ENCODE assay signal across 24 cellular contexts in genomic region chr19:43435775-43436174, GRCh38. TPM values are rescaled to one million over a fixed set of nuclear protein-coding genes. Genes with fewer than 3 reads are reported as not detected.
DNase-seq lines count a peak whose midpoint lies in the region; ATAC-seq, FAIRE-seq and TF ChIP-seq lines count a peak whose summit lies in the region.
"Had no signal": no experiment of that assay in that cellular context is flagged by ENCODE, and none has a peak within 500 bp of the region (broad histone marks: within the 10 kb centered on the region; RNA-seq: fewer than 3 reads in every experiment).

No MANE protein-coding gene starts in this region.

- H3K4me1 Mint-ChIP-seq in T-helper 1 cell treated with Interleukin-12 subunit alpha and Interleukin-12 subunit beta and Interleukin-4 antibody, amounts not matched to agents 30 μg/mL and 1 μg/mL, for 36 hours (ENCODE audit: low read depth): peaks cover 41% of the 10 kb centered on the region
- H3K4me1 Mint-ChIP-seq in CD4-positive, alpha-beta memory T cell: peaks cover 42 to 65% (median 55%) of the 10 kb centered on the region in 4 donors
- H3K4me1 Mint-ChIP-seq in naive thymus-derived CD4-positive, alpha-beta T cell: peaks cover 37 to 71% (median 63%) of the 10 kb centered on the region in 7 donors
- H3K4me1 Mint-ChIP-seq in GM23338: no peaks in the 10 kb centered on the region
- peaks cover 56% of the 10 kb centered on the region for H3K4me1 Mint-ChIP-seq in activated T-cell treated with anti-CD3 and anti-CD28 coated beads, Interleukin-2, amount 50 U/mL, for 24 hours (ENCODE audit: low read depth)

- no peaks in the 10 kb centered on the region for H3K9me3 Mint-ChIP-seq in T-helper 1 cell treated with Interleukin-12 subunit alpha and Interleukin-12 subunit beta and Interleukin-4 antibody, amounts not matched to agents 30 μg/mL and 1 μg/mL, for 36 hours
- H3K9me3 Mint-ChIP-seq in CD4-positive, alpha-beta memory T cell: peaks cover 0 to 2% (median 0%) of the 10 kb centered on the region in 8 donors
- H3K9me3 Mint-ChIP-seq in naive thymus-derived CD4-positive, alpha-beta T cell: peaks cover 0 to 9% (median 0%) of the 10 kb centered on the region in 11 donors
- H3K9me3 Mint-ChIP-seq in GM23338: peaks cover 5% of the 10 kb centered on the region; the same call in 2 of the 3 replicates
- no peaks in the 10 kb centered on the region for H3K9me3 Mint-ChIP-seq in activated T-cell treated with anti-CD3 and anti-CD28 coated beads, Interleukin-2, amount 50 U/mL, for 24 hours
- H3K9me3 Mint-ChIP-seq: HFFc6 had no signal

- no peak overlapping the region for H2AFZ ChIP-seq in GM23338

- no peak overlapping the region for H3K27ac Mint-ChIP-seq in T-helper 1 cell treated with Interleukin-12 subunit alpha and Interleukin-12 subunit beta and Interleukin-4 antibody, amounts not matched to agents 30 μg/mL and 1 μg/mL, for 36 hours
- peak overlapping the region; percentile 77 to 95 (median 88) for H3K27ac Mint-ChIP-seq in CD4-positive, alpha-beta memory T cell
- H3K27ac Mint-ChIP-seq in naive thymus-derived CD4-positive, alpha-beta T cell: peak overlapping the region; percentile 5 to 92 (median 83)
- H3K27ac Mint-ChIP-seq in GM23338: no peak overlapping the region
- no peak overlapping the region for H3K27ac Mint-ChIP-seq in activated T-cell treated with anti-CD3 and anti-CD28 coated beads, Interleukin-2, amount 50 U/mL, for 24 hours
- H3K27ac Mint-ChIP-seq: HFFc6 had no signal

- no peaks in the 10 kb centered on the region for H3K79me2 ChIP-seq in GM23338 (replicated peaks; ENCODE audit: insufficient read depth)

- H3K27me3 Mint-ChIP-seq in T-helper 1 cell treated with Interleukin-12 subunit alpha and Interleukin-12 subunit beta and Interleukin-4 antibody, amounts not matched to agents 30 μg/mL and 1 μg/mL, for 36 hours (ENCODE audit: low read depth): peaks cover 4% of the 10 kb centered on the region
- no peaks in the 10 kb centered on the region for H3K27me3 Mint-ChIP-seq in CD4-positive, alpha-beta memory T cell
- H3K27me3 Mint-ChIP-seq in naive thymus-derived CD4-positive, alpha-beta T cell: peaks cover 0 to 2% (median 0%) of the 10 kb centered on the region in 5 donors
- peaks cover 4% of the 10 kb centered on the region for H3K27me3 Mint-ChIP-seq in GM23338 (ENCODE audit: insufficient read depth, low read depth, poor library complexity)
- no peaks in the 10 kb centered on the region for H3K27me3 Mint-ChIP-seq in activated T-cell treated with anti-CD3 and anti-CD28 coated beads, Interleukin-2, amount 50 U/mL, for 24 hours

- peaks cover 7% of the 10 kb centered on the region for H3K36me3 Mint-ChIP-seq in T-helper 1 cell treated with Interleukin-12 subunit alpha and Interleukin-12 subunit beta and Interleukin-4 antibody, amounts not matched to agents 30 μg/mL and 1 μg/mL, for 36 hours (ENCODE audit: low read depth)
- H3K36me3 Mint-ChIP-seq in CD4-positive, alpha-beta memory T cell: no peaks in the 10 kb centered on the region
- peaks cover 0 to 10% (median 0%) of the 10 kb centered on the region in 5 donors for H3K36me3 Mint-ChIP-seq in naive thymus-derived CD4-positive, alpha-beta T cell
- no peaks in the 10 kb centered on the region; the same call in 2 of the 3 replicates for H3K36me3 Mint-ChIP-seq in GM23338 (ENCODE audit: low read depth)
- H3K36me3 Mint-ChIP-seq in activated T-cell treated with anti-CD3 and anti-CD28 coated beads, Interleukin-2, amount 50 U/mL, for 24 hours (ENCODE audit: low read depth): no peaks in the 10 kb centered on the region

- DNase-seq in T-helper 1 cell (no peak), bronchial epithelial cell (ENCODE audit: low read depth) (no peak), foreskin keratinocyte (no peak), GM23338 (ENCODE audit: low spot score) (no peak)
- no peak for DNase-seq in CD4-positive, alpha-beta memory T cell
- DNase-seq in naive thymus-derived CD4-positive, alpha-beta T cell: no peak
- DNase-seq in activated T-cell treated with anti-CD3 and anti-CD28 coated beads, Interleukin-2, amount 50 U/mL, for 24 hours: no peak
- DNase-seq: ACHN; C1 segment of cervical spinal cord; COR-L47; DMS79; H7; HFFc6; KG1; NCI-H1092; NCI-H1436; NCI-H187 treated with DMSO at 0.1 percent for 48 hours; NCI-H510A; NK-92 treated with Interleukin-12 subunit alpha and Interleukin-12 subunit beta, amount 100 ng/mL, for 24 hours; SIG-M5 had no signal

- intact Hi-C loops in CD4-positive, alpha-beta memory T cell (cut with micrococcal nuclease): loop anchor here (5.0 kb wide), 1 partner anchor 42 kb away; no protein-coding TSS in a partner anchor
- intact Hi-C loops in naive thymus-derived CD4-positive, alpha-beta T cell (cut with micrococcal nuclease): loop anchor here in 1 of 2 donors (10.0 kb wide), 1 partner anchor 349 kb away; the partner anchor contains the start of gene KCNN4

- H3K27me3 ChIP-seq in CD4-positive, alpha-beta memory T cell (ENCODE audit: insufficient read depth, low read length): no peaks in the 10 kb centered on the region
- H3K27me3 ChIP-seq in bronchial epithelial cell (ENCODE audit: control insufficient read depth, insufficient read depth, low read length) (no peaks in the 10 kb centered on the region), foreskin keratinocyte (no peaks in the 10 kb centered on the region), GM23338 (ENCODE audit: insufficient read depth) (no peaks in the 10 kb centered on the region)
- H3K27me3 ChIP-seq in naive thymus-derived CD4-positive, alpha-beta T cell (ENCODE audit: control insufficient read depth in 2 of 2, insufficient read depth in 2 of 2, low read length in 2 of 2): no peaks in the 10 kb centered on the region

- POLR2A ChIA-PET in CD4-positive, alpha-beta memory T cell (lab: Charles Lee; ENCODE audit: partially characterized antibody): interaction anchor here (0.7 to 3.5 kb wide), 4 partner anchors 11 to 265 kb away, joined by 3 to 16 read pairs (median 8); no protein-coding TSS in a partner anchor
- POLR2A ChIA-PET in naive thymus-derived CD4-positive, alpha-beta T cell (lab: Charles Lee): interaction anchor here (1.0 to 3.0 kb wide), 5 partner anchors 12 to 89 kb away, joined by 3 to 13 read pairs (median 4); partner anchors contain the start of gene PHLDB3

- H3K4me3 Mint-ChIP-seq in T-helper 1 cell treated with Interleukin-12 subunit alpha and Interleukin-12 subunit beta and Interleukin-4 antibody, amounts not matched to agents 30 μg/mL and 1 μg/mL, for 36 hours: peak overlapping the region; percentile 25
- peak overlapping the region in 2 of 8 donors; percentile 46 to 70 for H3K4me3 Mint-ChIP-seq in CD4-positive, alpha-beta memory T cell
- peak overlapping the region in 2 of 10 donors; percentile 45 to 71 for H3K4me3 Mint-ChIP-seq in naive thymus-derived CD4-positive, alpha-beta T cell
- H3K4me3 Mint-ChIP-seq in GM23338: no peak overlapping the region; the same call in 2 of the 3 replicates
- no peak overlapping the region for H3K4me3 Mint-ChIP-seq in activated T-cell treated with anti-CD3 and anti-CD28 coated beads, Interleukin-2, amount 50 U/mL, for 24 hours
- H3K4me3 Mint-ChIP-seq: HFFc6 had no signal

- no peaks in the 10 kb centered on the region for H3K9me2 ChIP-seq in GM23338 (ENCODE audit: insufficient read depth)

- FAIRE-seq in bronchial epithelial cell (lab: Jason Lieb, UNC): peak; percentile 60

- no peaks in the 10 kb centered on the region for H4K20me1 ChIP-seq in GM23338 (replicated peaks; ENCODE audit: insufficient read depth)

- no peaks in the 10 kb centered on the region for H3K9me3 ChIP-seq in CD4-positive, alpha-beta memory T cell (ENCODE audit: control insufficient read depth in 1 of 2, low read length in 2 of 2)
- H3K9me3 ChIP-seq in naive thymus-derived CD4-positive, alpha-beta T cell (ENCODE audit: control insufficient read depth in 2 of 3, low read length in 3 of 3): no peaks in the 10 kb centered on the region

- H3K36me3 ChIP-seq in CD4-positive, alpha-beta memory T cell (ENCODE audit: insufficient read depth, low read length): no peaks in the 10 kb centered on the region
- H3K36me3 ChIP-seq in bronchial epithelial cell (ENCODE audit: control insufficient read depth, insufficient read depth, low read length) (no peaks in the 10 kb centered on the region), GM23338 (ENCODE audit: insufficient read depth) (no peaks in the 10 kb centered on the region)
- no peaks in the 10 kb centered on the region for H3K36me3 ChIP-seq in naive thymus-derived CD4-positive, alpha-beta T cell (ENCODE audit: control insufficient read depth in 2 of 3, insufficient read depth in 3 of 3, low read length in 3 of 3)

- H3F3A ChIP-seq in GM23338 (replicated peaks; ENCODE audit: low read depth): no peaks in the 10 kb centered on the region

- H3K4me2 ChIP-seq in GM23338: no peak overlapping the region

- no peak overlapping the region for H3K4me3 ChIP-seq in CD4-positive, alpha-beta memory T cell (ENCODE audit: low read length in 2 of 2)
- no peak overlapping the region for H3K4me3 ChIP-seq in bronchial epithelial cell (ENCODE audit: low read depth, low read length)
- no peak overlapping the region for H3K4me3 ChIP-seq in naive thymus-derived CD4-positive, alpha-beta T cell (ENCODE audit: low read length)
- H3K4me3 ChIP-seq in GM23338: no peak overlapping the region

- ATAC-seq in naive thymus-derived CD4-positive, alpha-beta T cell: no peak
- no peak for ATAC-seq in foreskin keratinocyte
- ATAC-seq in GM23338: no peak
- ATAC-seq: Panc1 had no signal

- CTCF ChIA-PET in CD4-positive, alpha-beta memory T cell (lab: Charles Lee; ENCODE audit: partially characterized antibody): interaction anchor here (2.0 to 21.7 kb wide), 3 partner anchors 12 to 159 kb away, joined by 8 to 835 read pairs (median 413); partner anchors contain the start of genes ETHE1 and ZNF575
- CTCF ChIA-PET in naive thymus-derived CD4-positive, alpha-beta T cell (lab: Charles Lee): interaction anchor here (1.1 to 6.1 kb wide), 4 partner anchors 12 to 97 kb away, joined by 3 to 102 read pairs (median 26); partner anchors contain the start of genes PHLDB3 and ZNF575

- H3K27ac ChIP-seq in CD4-positive, alpha-beta memory T cell (ENCODE audit: low read depth, low read length): no peak overlapping the region
- H3K27ac ChIP-seq in naive thymus-derived CD4-positive, alpha-beta T cell (ENCODE audit: low read depth, low read length): no peak overlapping the region
- H3K27ac ChIP-seq in foreskin keratinocyte (no peak overlapping the region), GM23338 (ENCODE audit: low read depth) (no peak overlapping the region)
- H3K27ac ChIP-seq: 22Rv1 had no signal

- peaks cover 56% of the 10 kb centered on the region for H3K4me1 ChIP-seq in CD4-positive, alpha-beta memory T cell (ENCODE audit: insufficient read depth, low read length)
- H3K4me1 ChIP-seq in naive thymus-derived CD4-positive, alpha-beta T cell (ENCODE audit: control insufficient read depth in 2 of 2, insufficient read depth in 2 of 2, low read length in 2 of 2): peaks cover 28 to 40% of the 10 kb centered on the region in 2 donors
- H3K4me1 ChIP-seq in foreskin keratinocyte (peaks cover 21% of the 10 kb centered on the region), GM23338 (ENCODE audit: insufficient read depth) (no peaks in the 10 kb centered on the region; the same call in 1 of the 2 replicates)

- no peak for TF ChIP-seq CTCF in bronchial epithelial cell (IDR thresholded peaks at IDR 0.05; ENCODE audit: insufficient read depth, low read length, severe bottlenecking)
- no peak for TF ChIP-seq CTCF in foreskin keratinocyte (conservative IDR thresholded peaks at IDR 0.05)
- no peak for TF ChIP-seq CTCF in GM23338 (conservative IDR thresholded peaks at IDR 0.05; ENCODE audit: low read depth in 2 of 2)

RNA-seq across cellular contexts. Expression of gene TEX101, which starts 21.1 kb away (rescaled TPM):
- not detected for total RNA-seq in CD4-positive, alpha-beta memory T cell
- polyA plus RNA-seq in CD4-positive, alpha-beta memory T cell: not detected
- total RNA-seq in bronchial epithelial cell (0.26 TPM in 1 of 2 replicates, not detected in the other), foreskin keratinocyte (not detected in 2 replicates)
- total RNA-seq in naive thymus-derived CD4-positive, alpha-beta T cell: 1 to 10 TPM in 1 of 5 experiments, not detected in 4; 1.1 TPM
- not detected for polyA plus RNA-seq in naive thymus-derived CD4-positive, alpha-beta T cell
- polyA plus RNA-seq in foreskin keratinocyte (not detected in 2 replicates), GM23338 (2016; fragmentation: Nextera tagmentation; extraction: Ambion mirVana) (not detected in 2 replicates)
- not detected in 2 replicates for total RNA-seq in GM23338 (2014; rRNA removed; shearing (Covaris generic))
- total RNA-seq: H7, HFFc6, HT1080 had no signal

RNA-seq across cellular contexts. Expression of gene LYPD3, which starts 29.6 kb away (rescaled TPM):
- total RNA-seq in CD4-positive, alpha-beta memory T cell: 1 to 10 TPM; 3.3 to 3.7 TPM
- 1 to 10 TPM; 4.4 to 5.9 TPM for polyA plus RNA-seq in CD4-positive, alpha-beta memory T cell
- total RNA-seq in bronchial epithelial cell (6.6 and 87.9 TPM in 2 replicates), foreskin keratinocyte (16.3 and 18.0 TPM in 2 replicates)
- total RNA-seq in naive thymus-derived CD4-positive, alpha-beta T cell: 10 to 100 TPM in 1 of 5 experiments, 1 to 10 TPM in 4; 1.1 to 30.6 (median 6.1) TPM
- 1 to 10 TPM; 6.5 to 9.1 TPM for polyA plus RNA-seq in naive thymus-derived CD4-positive, alpha-beta T cell
- polyA plus RNA-seq in foreskin keratinocyte (31.8 and 43.1 TPM in 2 replicates), GM23338 (2016; fragmentation: Nextera tagmentation; extraction: Ambion mirVana) (4.1 and 4.6 TPM in 2 replicates)
- 3.0 and 3.3 TPM in 2 replicates for total RNA-seq in GM23338 (2014; rRNA removed; shearing (Covaris generic))
- total RNA-seq: H7, HT1080 had no signal

Comparison
In these comparisons a context has a peak if more than half of its experiments do, and no peak if none do; other contexts are left out.
1. H3K27ac Mint-ChIP-seq: peak in CD4-positive, alpha-beta memory T cell (7 of 7) and naive thymus-derived CD4-positive, alpha-beta T cell (9 of 9); none in T-helper 1 cell treated with Interleukin-12 subunit alpha and Interleukin-12 subunit beta and Interleukin-4 antibody, amounts not matched to agents 30 μg/mL and 1 μg/mL, for 36 hours (single experiment), GM23338 (single experiment) and activated T-cell treated with anti-CD3 and anti-CD28 coated beads, Interleukin-2, amount 50 U/mL, for 24 hours (single experiment).